In genomic region chr22:50039669-50040458, GRCh38 we compare ENCODE assay signal across 20 cellular contexts. TPM values are rescaled to one million over a fixed set of nuclear protein-coding genes. Genes with fewer than 3 reads are reported as not detected.
A peak's percentile ranks its signal among the peaks of the same experiment; 100 is the strongest.
DNase-seq lines count a peak whose midpoint lies in the region; ATAC-seq, FAIRE-seq and TF ChIP-seq lines count a peak whose summit lies in the region.
"Had no signal": no experiment of that assay in that cellular context is flagged by ENCODE, and none has a peak within 500 bp of the region (broad histone marks: within the 10 kb centered on the region; RNA-seq: fewer than 3 reads in every experiment).

No MANE protein-coding gene starts in this region.

- peaks cover 7 to 53% of the 10 kb centered on the region in 2 experiments; a peak in 4 of 5 replicates for H3K27me3 ChIP-seq in HepG2 (ENCODE audit: control insufficient read depth in 1 of 2, insufficient read depth in 2 of 2, low read length in 2 of 2)
- no peaks in the 10 kb centered on the region for H3K27me3 ChIP-seq in right lobe of liver
- H3K27me3 ChIP-seq in osteoblast (ENCODE audit: insufficient read depth, low read length) = no peaks in the 10 kb centered on the region

- peaks cover 3 to 17% (median 13%) of the 10 kb centered on the region in 4 donors for H3K4me1 Mint-ChIP-seq in naive thymus-derived CD8-positive, alpha-beta T cell

- no peaks in the 10 kb centered on the region for H3K4me1 ChIP-seq in HepG2 (ENCODE audit: insufficient read depth, low read length)
- no peaks in the 10 kb centered on the region for H3K4me1 ChIP-seq in right lobe of liver
- no peaks in the 10 kb centered on the region for H3K4me1 ChIP-seq in osteoblast (ENCODE audit: insufficient read depth, low read length)
- H3K4me1 ChIP-seq: HAP-1 had no signal

- H3K27me3 Mint-ChIP-seq in naive thymus-derived CD8-positive, alpha-beta T cell = peaks cover 13 to 32% (median 18%) of the 10 kb centered on the region in 5 donors

- H3K9me3 Mint-ChIP-seq in naive thymus-derived CD8-positive, alpha-beta T cell = peaks cover 0 to 18% (median 8%) of the 10 kb centered on the region in 9 donors

- H2AFZ ChIP-seq in HepG2 (ENCODE audit: low read length) (no peak overlapping the region), osteoblast (ENCODE audit: low read length) (no peak overlapping the region)

- DNase-seq in HepG2 (ENCODE audit: low spot score) (no peak), right lobe of liver (no peak), coronary artery (ENCODE audit: low spot score) (peak; percentile 57), osteoblast (ENCODE audit: insufficient read length, low spot score, missing footprints) (peak; percentile 57)
- no peak for DNase-seq in naive thymus-derived CD8-positive, alpha-beta T cell
- DNase-seq: GDM1; NCI-H1105 treated with DMSO at 0.1 percent for 48 hours; NCI-H2029 treated with DMSO at 0.1 percent for 48 hours; NCI-H345; NCI-H524; NK-92 treated with Interleukin-12 subunit alpha and Interleukin-12 subunit beta, amount 100 ng/mL, for 24 hours had no signal

- no peaks in the 10 kb centered on the region for H3K36me3 ChIP-seq in HepG2 (replicated peaks in 1 of 2; ENCODE audit: control insufficient read depth in 1 of 2, insufficient read depth in 2 of 2, low read length in 2 of 2)
- no peaks in the 10 kb centered on the region for H3K36me3 ChIP-seq in right lobe of liver
- no peaks in the 10 kb centered on the region for H3K36me3 ChIP-seq in osteoblast (ENCODE audit: insufficient read depth, low read length)
- H3K36me3 ChIP-seq: HAP-1 had no signal

- H3K4me2 ChIP-seq in HepG2 (ENCODE audit: low read depth, low read length) (no peak overlapping the region), osteoblast (ENCODE audit: insufficient read depth, low read length) (no peak overlapping the region)

- TF ChIP-seq RAD21 in HepG2 (CRISPR knock-in tag; IDR thresholded peaks at IDR 0.05) = no peak

- no peak for TF ChIP-seq CTCF in HepG2 (CRISPR knock-in tag; IDR thresholded peaks at IDR 0.05)
- TF ChIP-seq CTCF in right lobe of liver (IDR thresholded peaks at IDR 0.05) = no peak
- no peak for TF ChIP-seq CTCF in coronary artery (IDR thresholded peaks at IDR 0.05)
- no peak for TF ChIP-seq CTCF in osteoblast (IDR thresholded peaks at IDR 0.05; ENCODE audit: extremely low read depth, low read depth, low read length)

- peaks cover 0 to 9% (median 9%) of the 10 kb centered on the region in 3 donors for H3K36me3 Mint-ChIP-seq in naive thymus-derived CD8-positive, alpha-beta T cell

- no peak for FAIRE-seq in HepG2 (lab: Jason Lieb, UNC)

- intact Hi-C loops in HepG2 (cut with micrococcal nuclease; ENCODE audit: unreplicated experiment) (loop anchor here (10.0 kb wide), 1 partner anchor 275 kb away; no protein-coding TSS in a partner anchor), right lobe of liver (cut with DNase I) (loop anchor here in 1 of 2 donors (10.0 kb wide), 1 partner anchor 275 kb away; no protein-coding TSS in a partner anchor)

- H3K4me3 ChIP-seq in HepG2 (replicated peaks in 1 of 3; ENCODE audit: insufficient read depth in 1 of 3, low read depth in 2 of 3, low read length in 3 of 3) (no peak overlapping the region), right lobe of liver (no peak overlapping the region), coronary artery (no peak overlapping the region), osteoblast (ENCODE audit: insufficient read depth, low read length) (no peak overlapping the region)
- H3K4me3 ChIP-seq: HAP-1 had no signal

- H3K27ac Mint-ChIP-seq in naive thymus-derived CD8-positive, alpha-beta T cell = no peak overlapping the region
- H3K27ac Mint-ChIP-seq: CD8-positive, alpha-beta memory T cell had no signal

- H3K9ac ChIP-seq in HepG2 (ENCODE audit: insufficient read depth, low read depth, low read length) = no peak overlapping the region

- H3K9me3 ChIP-seq in HepG2 (ENCODE audit: low read length) (no peaks in the 10 kb centered on the region), right lobe of liver (no peaks in the 10 kb centered on the region), osteoblast (ENCODE audit: low read depth, low read length) (no peaks in the 10 kb centered on the region)

- no TSS peak for BruUV-seq in HepG2 (replicated peaks; lab: Mats Ljungman, UMichigan)

- no peak for TF ChIP-seq POLR2A in HepG2 (IDR thresholded peaks at IDR 0.05; ENCODE audit: insufficient read depth in 1 of 2, low read depth in 2 of 2, low read length in 2 of 2)
- TF ChIP-seq POLR2A in right lobe of liver (IDR thresholded peaks at IDR 0.05) = no peak

- ATAC-seq in HepG2 (no peak), right lobe of liver (no peak), GM21717 (IDR thresholded peaks at IDR 0.05; ENCODE audit: unreplicated experiment) (no peak), HG03135 (IDR thresholded peaks at IDR 0.05; ENCODE audit: unreplicated experiment) (no peak)
- no peak for ATAC-seq in naive thymus-derived CD8-positive, alpha-beta T cell

- TF ChIP-seq EP300 in HepG2 (IDR thresholded peaks at IDR 0.05; ENCODE audit: low read depth in 2 of 2, low read length in 2 of 2) (no peak), HepG2 (CRISPR knock-in tag; IDR thresholded peaks at IDR 0.05; ENCODE audit: borderline replicate concordance) (no peak)

- WGBS in HepG2 (ENCODE audit: low lambda C conversion rate) = 4% methylated on average over 10 of the region's 29 CpGs
- WGBS in right lobe of liver (ENCODE audit: insufficient coverage, low coverage, low lambda C conversion rate, missing lambda C conversion rate) = 68% methylated on average over 4 of the region's 29 CpGs

- CTCF ChIA-PET in HepG2 (lab: Yijun Ruan, JAX; ENCODE audit: low intra/inter-chr PET ratio, low total read pairs) = no interaction called here

- H4K20me1 ChIP-seq in HepG2 (ENCODE audit: insufficient read depth, low read length) = no peaks in the 10 kb centered on the region
- no peaks in the 10 kb centered on the region for H4K20me1 ChIP-seq in osteoblast (ENCODE audit: insufficient read depth, low read length)

- H3K79me2 ChIP-seq in HepG2 (ENCODE audit: insufficient read depth, low read length) (no peaks in the 10 kb centered on the region), osteoblast (ENCODE audit: insufficient read depth, low read length) (no peaks in the 10 kb centered on the region)

- H3K4me3 Mint-ChIP-seq in naive thymus-derived CD8-positive, alpha-beta T cell = no peak overlapping the region
- H3K4me3 Mint-ChIP-seq: CD8-positive, alpha-beta memory T cell had no signal

- POLR2A ChIA-PET in HepG2 (lab: Yijun Ruan, JAX) = no interaction called here
- POLR2A ChIA-PET in naive thymus-derived CD8-positive, alpha-beta T cell (lab: Charles Lee) = no interaction called here

- in situ Hi-C loops in HepG2 (cut with HindIII; ENCODE audit: extremely low pct_ligation_motif_present, low pct_unique_long_range_greater_than_20kb) = no loop called here

- H3K27ac ChIP-seq in HepG2 (ENCODE audit: extremely low read length, insufficient read depth, low read length) (no peak overlapping the region), right lobe of liver (no peak overlapping the region), coronary artery (no peak overlapping the region), osteoblast (ENCODE audit: low read depth, low read length) (no peak overlapping the region)
- H3K27ac ChIP-seq: C4-2B, HL-60, RWPE1 had no signal

RNA-seq across cellular contexts. Expression of gene TTLL8, which starts 18.2 kb away (rescaled TPM):
- total RNA-seq in HepG2 (2016; rRNA removed; fragmentation: Illumina TruSeq; extraction: Trizol) (not detected in 2 replicates), right lobe of liver (not detected), osteoblast (not detected in 2 replicates)
- not detected in 2 replicates for total RNA-seq in HepG2 (2016; cell fraction: cytosol; rRNA removed; fragmentation: Illumina TruSeq; extraction: Trizol; ENCODE audit: low read depth)
- not detected in 2 replicates for total RNA-seq in HepG2 (2016; cell fraction: insoluble cytoplasmic fraction; rRNA removed; fragmentation: Illumina TruSeq; extraction: Trizol)
- not detected in 2 replicates for total RNA-seq in HepG2 (2016; cell fraction: membrane; rRNA removed; fragmentation: Illumina TruSeq; extraction: Trizol)
- total RNA-seq in HepG2 (2016; cell fraction: nucleus; rRNA removed; fragmentation: Illumina TruSeq; extraction: Trizol) = not detected in 2 replicates
- polyA plus RNA-seq in HepG2 (2011; rRNA removed) = not detected in 2 replicates
- polyA plus RNA-seq in HepG2 (2011; cell fraction: cytosol; rRNA removed) = not detected in 2 replicates
- polyA plus RNA-seq in HepG2 (2011; cell fraction: nucleus; rRNA removed) = not detected in 2 replicates
- polyA plus RNA-seq in HepG2 (2012) = not detected in 2 replicates
- polyA plus RNA-seq in HepG2 (2016; cell fraction: cytosol; fragmentation: Illumina TruSeq; extraction: Trizol; ENCODE audit: low read depth) = not detected in 2 replicates
- not detected in 2 replicates for polyA plus RNA-seq in HepG2 (2016; cell fraction: insoluble cytoplasmic fraction; fragmentation: Illumina TruSeq; extraction: Trizol; ENCODE audit: low read depth)
- polyA plus RNA-seq in HepG2 (2016; cell fraction: membrane; fragmentation: Illumina TruSeq; extraction: Trizol; ENCODE audit: low read depth) = not detected in 2 replicates
- polyA plus RNA-seq in HepG2 (2016; cell fraction: nucleus; fragmentation: Illumina TruSeq; extraction: Trizol; ENCODE audit: insufficient read depth, low read depth) = not detected in 2 replicates
- polyA minus RNA-seq in HepG2 (2011; rRNA and poly(A)+ RNA removed; ENCODE audit: low replicate concordance) = not detected in 2 replicates
- not detected in 2 replicates for polyA minus RNA-seq in HepG2 (2011; cell fraction: cytosol; rRNA and poly(A)+ RNA removed)
- not detected in 2 replicates for polyA minus RNA-seq in HepG2 (2011; cell fraction: nucleus; rRNA and poly(A)+ RNA removed)
- not detected for total RNA-seq in naive thymus-derived CD8-positive, alpha-beta T cell
- not detected for polyA plus RNA-seq in naive thymus-derived CD8-positive, alpha-beta T cell
- total RNA-seq: CD8-positive, alpha-beta memory T cell; Daoy; HT-29 had no signal
- polyA plus RNA-seq: CD8-positive, alpha-beta memory T cell had no signal

RNA-seq across cellular contexts. Expression of gene IL17REL, which starts 27.3 kb away (rescaled TPM):
- total RNA-seq in HepG2 (2016; rRNA removed; fragmentation: Illumina TruSeq; extraction: Trizol) = not detected in 2 replicates
- not detected in 2 replicates for total RNA-seq in HepG2 (2016; cell fraction: cytosol; rRNA removed; fragmentation: Illumina TruSeq; extraction: Trizol; ENCODE audit: low read depth)
- not detected in 2 replicates for total RNA-seq in HepG2 (2016; cell fraction: insoluble cytoplasmic fraction; rRNA removed; fragmentation: Illumina TruSeq; extraction: Trizol)
- total RNA-seq in HepG2 (2016; cell fraction: membrane; rRNA removed; fragmentation: Illumina TruSeq; extraction: Trizol) = not detected in 2 replicates
- total RNA-seq in HepG2 (2016; cell fraction: nucleus; rRNA removed; fragmentation: Illumina TruSeq; extraction: Trizol) = not detected in 2 replicates
- not detected in 2 replicates for polyA plus RNA-seq in HepG2 (2011; rRNA removed)
- not detected in 2 replicates for polyA plus RNA-seq in HepG2 (2011; cell fraction: cytosol; rRNA removed)
- polyA plus RNA-seq in HepG2 (2011; cell fraction: nucleus; rRNA removed) = not detected in 2 replicates
- not detected in 2 replicates for polyA plus RNA-seq in HepG2 (2012)
- not detected in 2 replicates for polyA plus RNA-seq in HepG2 (2016; cell fraction: cytosol; fragmentation: Illumina TruSeq; extraction: Trizol; ENCODE audit: low read depth)
- not detected in 2 replicates for polyA plus RNA-seq in HepG2 (2016; cell fraction: insoluble cytoplasmic fraction; fragmentation: Illumina TruSeq; extraction: Trizol; ENCODE audit: low read depth)
- not detected in 2 replicates for polyA plus RNA-seq in HepG2 (2016; cell fraction: membrane; fragmentation: Illumina TruSeq; extraction: Trizol; ENCODE audit: low read depth)
- not detected in 2 replicates for polyA plus RNA-seq in HepG2 (2016; cell fraction: nucleus; fragmentation: Illumina TruSeq; extraction: Trizol; ENCODE audit: insufficient read depth, low read depth)
- 0.07 TPM in 1 of 2 replicates, not detected in the other for polyA minus RNA-seq in HepG2 (2011; rRNA and poly(A)+ RNA removed; ENCODE audit: low replicate concordance)
- not detected in 2 replicates for polyA minus RNA-seq in HepG2 (2011; cell fraction: cytosol; rRNA and poly(A)+ RNA removed)
- not detected in 2 replicates for polyA minus RNA-seq in HepG2 (2011; cell fraction: nucleus; rRNA and poly(A)+ RNA removed)
- not detected for total RNA-seq in right lobe of liver
- total RNA-seq in osteoblast = not detected in 2 replicates
- total RNA-seq in naive thymus-derived CD8-positive, alpha-beta T cell = not detected
- polyA plus RNA-seq in naive thymus-derived CD8-positive, alpha-beta T cell = not detected
- total RNA-seq: Daoy had no signal
- polyA plus RNA-seq: CD8-positive, alpha-beta memory T cell had no signal

RNA-seq across cellular contexts. Expression of gene MLC1, which starts 45.4 kb away (rescaled TPM):
- total RNA-seq in HepG2 (2016; rRNA removed; fragmentation: Illumina TruSeq; extraction: Trizol) = not detected in 2 replicates
- not detected in 2 replicates for total RNA-seq in HepG2 (2016; cell fraction: cytosol; rRNA removed; fragmentation: Illumina TruSeq; extraction: Trizol; ENCODE audit: low read depth)
- not detected in 2 replicates for total RNA-seq in HepG2 (2016; cell fraction: insoluble cytoplasmic fraction; rRNA removed; fragmentation: Illumina TruSeq; extraction: Trizol)
- total RNA-seq in HepG2 (2016; cell fraction: membrane; rRNA removed; fragmentation: Illumina TruSeq; extraction: Trizol) = not detected in 2 replicates
- total RNA-seq in HepG2 (2016; cell fraction: nucleus; rRNA removed; fragmentation: Illumina TruSeq; extraction: Trizol) = not detected in 2 replicates
- polyA plus RNA-seq in HepG2 (2011; rRNA removed) = not detected in 2 replicates
- polyA plus RNA-seq in HepG2 (2011; cell fraction: cytosol; rRNA removed) = not detected in 2 replicates
- polyA plus RNA-seq in HepG2 (2011; cell fraction: nucleus; rRNA removed) = not detected in 2 replicates
- not detected in 2 replicates for polyA plus RNA-seq in HepG2 (2012)
- polyA plus RNA-seq in HepG2 (2016; cell fraction: cytosol; fragmentation: Illumina TruSeq; extraction: Trizol; ENCODE audit: low read depth) = not detected in 2 replicates
- not detected in 2 replicates for polyA plus RNA-seq in HepG2 (2016; cell fraction: insoluble cytoplasmic fraction; fragmentation: Illumina TruSeq; extraction: Trizol; ENCODE audit: low read depth)
- polyA plus RNA-seq in HepG2 (2016; cell fraction: membrane; fragmentation: Illumina TruSeq; extraction: Trizol; ENCODE audit: low read depth) = not detected in 2 replicates
- polyA plus RNA-seq in HepG2 (2016; cell fraction: nucleus; fragmentation: Illumina TruSeq; extraction: Trizol; ENCODE audit: insufficient read depth, low read depth) = not detected in 2 replicates
- not detected in 2 replicates for polyA minus RNA-seq in HepG2 (2011; rRNA and poly(A)+ RNA removed; ENCODE audit: low replicate concordance)
- not detected in 2 replicates for polyA minus RNA-seq in HepG2 (2011; cell fraction: cytosol; rRNA and poly(A)+ RNA removed)
- polyA minus RNA-seq in HepG2 (2011; cell fraction: nucleus; rRNA and poly(A)+ RNA removed) = not detected in 2 replicates
- under 1 TPM in 2 of 6 experiments, not detected in 4; 0.60 to 0.68 TPM for total RNA-seq in right lobe of liver
- total RNA-seq in osteoblast = under 0.01 and 0.88 TPM in 2 replicates
- total RNA-seq in naive thymus-derived CD8-positive, alpha-beta T cell = under 1 TPM; 0.16 to 0.36 TPM
- polyA plus RNA-seq in naive thymus-derived CD8-positive, alpha-beta T cell = 1 to 10 TPM in 1 of 3 donors, under 1 TPM in 2; 0.12 to 1.8 (median 0.34) TPM
- total RNA-seq: Daoy, HT-29 had no signal

RNA-seq across cellular contexts. Expression of gene MOV10L1, which starts 49.9 kb away (rescaled TPM):
- total RNA-seq in HepG2 (2016; rRNA removed; fragmentation: Illumina TruSeq; extraction: Trizol) = 0.11 TPM in 1 of 2 replicates, not detected in the other
- total RNA-seq in HepG2 (2016; cell fraction: cytosol; rRNA removed; fragmentation: Illumina TruSeq; extraction: Trizol; ENCODE audit: low read depth) = not detected in 2 replicates
- 0.17 TPM in 1 of 2 replicates, not detected in the other for total RNA-seq in HepG2 (2016; cell fraction: insoluble cytoplasmic fraction; rRNA removed; fragmentation: Illumina TruSeq; extraction: Trizol)
- not detected in 2 replicates for total RNA-seq in HepG2 (2016; cell fraction: membrane; rRNA removed; fragmentation: Illumina TruSeq; extraction: Trizol)
- total RNA-seq in HepG2 (2016; cell fraction: nucleus; rRNA removed; fragmentation: Illumina TruSeq; extraction: Trizol) = 0.12 and 0.28 TPM in 2 replicates
- 0.12 and 0.31 TPM in 2 replicates for polyA plus RNA-seq in HepG2 (2011; rRNA removed)
- 0.05 and 0.09 TPM in 2 replicates for polyA plus RNA-seq in HepG2 (2011; cell fraction: cytosol; rRNA removed)
- polyA plus RNA-seq in HepG2 (2011; cell fraction: nucleus; rRNA removed) = 0.47 and 1.1 TPM in 2 replicates
- polyA plus RNA-seq in HepG2 (2012) = 0.29 and 0.46 TPM in 2 replicates
- polyA plus RNA-seq in HepG2 (2016; cell fraction: cytosol; fragmentation: Illumina TruSeq; extraction: Trizol; ENCODE audit: low read depth) = not detected in 2 replicates
- polyA plus RNA-seq in HepG2 (2016; cell fraction: insoluble cytoplasmic fraction; fragmentation: Illumina TruSeq; extraction: Trizol; ENCODE audit: low read depth) = not detected in 2 replicates
- polyA plus RNA-seq in HepG2 (2016; cell fraction: membrane; fragmentation: Illumina TruSeq; extraction: Trizol; ENCODE audit: low read depth) = 0.08 TPM in 1 of 2 replicates, not detected in the other
- polyA plus RNA-seq in HepG2 (2016; cell fraction: nucleus; fragmentation: Illumina TruSeq; extraction: Trizol; ENCODE audit: insufficient read depth, low read depth) = not detected in 2 replicates
- polyA minus RNA-seq in HepG2 (2011; rRNA and poly(A)+ RNA removed; ENCODE audit: low replicate concordance) = not detected in 2 replicates
- polyA minus RNA-seq in HepG2 (2011; cell fraction: cytosol; rRNA and poly(A)+ RNA removed) = not detected in 2 replicates
- 0.39 TPM in 1 of 2 replicates, not detected in the other for polyA minus RNA-seq in HepG2 (2011; cell fraction: nucleus; rRNA and poly(A)+ RNA removed)
- under 1 TPM in 4 of 6 experiments, not detected in 2; 0.21 to 0.31 (median 0.24) TPM for total RNA-seq in right lobe of liver
- total RNA-seq in osteoblast = 0.36 and 0.59 TPM in 2 replicates
- total RNA-seq in naive thymus-derived CD8-positive, alpha-beta T cell = not detected
- polyA plus RNA-seq in naive thymus-derived CD8-positive, alpha-beta T cell = not detected
- total RNA-seq: CD8-positive, alpha-beta memory T cell; HT-29 had no signal
- polyA plus RNA-seq: CD8-positive, alpha-beta memory T cell had no signal

Comparison
In these comparisons a context has a peak if more than half of its experiments do, and no peak if none do; other contexts are left out.
1. DNase-seq: peak in coronary artery (single experiment) and osteoblast (single experiment); none in HepG2 (single experiment), right lobe of liver (0 of 3) and naive thymus-derived CD8-positive, alpha-beta T cell (0 of 10).